1 cellular context compared by ENCODE assay signal in genomic region chr2:127200962-127201361, GRCh38.
TF ChIP-seq lines count a peak whose summit lies in the region.

No MANE protein-coding gene starts in this region.

TF ChIP-seq in K562, 482 proteins besides CTCF, POLR2A, EP300 and RAD21 (continued from another document):
- TF ChIP-seq ARID3A (IDR thresholded peaks at IDR 0.05; ENCODE audit: borderline replicate concordance, low read depth, low read length) (no peak), PHTF2 (CRISPR knock-in tag; IDR thresholded peaks at IDR 0.05) (no peak), NR4A1 (CRISPR knock-in tag; IDR thresholded peaks at IDR 0.05) (no peak), NR4A1 (tag; IDR thresholded peaks at IDR 0.05) (no peak)
TF ChIP-seq in K562: peak in this region for 1.
